Comparison of ENCODE assay signal across 8 cellular contexts in the genomic region with DNA sequence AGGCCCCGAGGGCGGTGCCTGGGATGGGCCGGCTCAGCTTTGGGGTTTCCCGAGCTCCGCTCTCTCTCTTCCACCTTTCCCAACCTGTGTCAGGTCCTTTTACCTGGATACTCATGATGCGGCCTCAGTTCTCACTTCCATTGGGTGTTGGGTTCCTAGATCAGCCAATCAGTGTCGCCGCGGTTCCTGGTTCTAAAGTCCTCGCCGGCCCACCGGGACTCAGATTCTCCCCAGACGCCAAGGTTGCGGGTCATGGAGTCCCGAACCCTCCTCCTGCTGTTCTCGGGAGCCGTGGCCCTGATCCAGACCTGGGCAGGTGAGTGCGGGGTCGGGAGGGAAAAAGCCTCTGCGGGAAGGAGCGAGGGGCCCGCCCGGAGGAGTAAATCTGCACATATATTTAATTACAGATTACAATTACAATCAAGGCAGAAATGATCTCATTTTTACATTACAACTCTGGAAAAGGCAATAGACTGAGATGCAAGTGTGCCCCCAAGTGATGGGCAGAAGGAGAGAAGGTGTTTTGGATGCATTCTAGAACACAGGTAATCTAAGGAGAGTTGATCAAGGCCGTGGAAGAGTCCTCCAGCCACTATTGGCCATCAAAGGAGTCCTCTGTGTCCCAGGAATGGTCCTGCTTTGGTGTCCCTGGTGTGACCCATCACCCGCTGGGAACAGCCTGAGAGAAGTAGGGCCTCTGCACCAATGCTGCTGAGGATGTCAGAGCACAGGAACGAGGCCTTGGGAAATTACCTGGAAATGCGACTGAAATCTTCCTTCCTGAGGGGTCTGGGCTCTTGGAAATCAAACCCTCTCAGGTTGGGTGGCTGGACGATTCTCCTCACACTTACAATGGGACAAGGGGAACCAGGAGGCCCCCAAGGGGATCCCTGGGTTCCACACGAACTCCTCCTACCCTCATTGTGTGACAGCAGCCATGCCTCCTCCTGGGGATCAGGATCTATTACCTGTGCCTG. TPM values are rescaled to one million over a fixed set of nuclear protein-coding genes. Genes with fewer than 3 reads are reported as not detected.
DNase-seq lines count a peak whose midpoint lies in the region; ATAC-seq, FAIRE-seq and TF ChIP-seq lines count a peak whose summit lies in the region.

No MANE protein-coding gene starts in this region.

- DNase-seq in GM12892 (ENCODE audit: insufficient read length) (peak; percentile 78), NCI-H2081 treated with DMSO at 0.1 percent for 48 hours (lab: John Stamatoyannopoulos, UW) (peak; percentile 49), dedifferentiated amniotic fluid mesenchymal stem cell (ENCODE audit: extremely low spot score) (peak; percentile 19), left colon (peak; percentile 92), NCI-H345 (lab: John Stamatoyannopoulos, UW) (no peak)
- DNase-seq in activated CD4-positive, alpha-beta T cell treated with anti-CD3 and anti-CD28 coated beads, Interleukin-2, amount 50 U/mL, for 1 hour = peak; percentile 87
- DNase-seq in stimulated activated CD4-positive, alpha-beta T cell treated with anti-CD3 and anti-CD28 coated beads, Interleukin-1b, Interleukin-23, amount 100 ng/mL, for 24 hours (ENCODE audit: low read depth in 4 of 4, low spot score in 1 of 4) = peak; percentile 67 to 83 (median 76)

- intact Hi-C loops in left colon (cut with DNase I, micrococcal nuclease) = no loop called here

- FAIRE-seq in GM12892 (lab: Jason Lieb, UNC) = peak; percentile 89

- TF ChIP-seq POLR2A in GM12892 (IDR thresholded peaks at IDR 0.05; ENCODE audit: low read depth, low read length) = peak; percentile 99

- peak; percentile 90 for ATAC-seq in HG02642 (IDR thresholded peaks at IDR 0.05; ENCODE audit: poor library complexity, unreplicated experiment)
- ATAC-seq in left colon = peak; percentile 98

RNA-seq across cellular contexts. Expression of a gene that starts 34.7 kb away (rescaled TPM):
- 16.3 TPM for polyA plus RNA-seq in GM12892 (2012; ENCODE audit: missing spikeins)
- 1 to 10 TPM; 1.2 to 1.3 TPM for total RNA-seq in left colon

RNA-seq across cellular contexts. Expression of a gene that starts 59.9 kb away (rescaled TPM):
- polyA plus RNA-seq in GM12892 (2012; ENCODE audit: missing spikeins) = 8.2 TPM
- total RNA-seq in left colon = 10 to 100 TPM; 18.5 to 23.7 TPM
